In the genomic region with DNA sequence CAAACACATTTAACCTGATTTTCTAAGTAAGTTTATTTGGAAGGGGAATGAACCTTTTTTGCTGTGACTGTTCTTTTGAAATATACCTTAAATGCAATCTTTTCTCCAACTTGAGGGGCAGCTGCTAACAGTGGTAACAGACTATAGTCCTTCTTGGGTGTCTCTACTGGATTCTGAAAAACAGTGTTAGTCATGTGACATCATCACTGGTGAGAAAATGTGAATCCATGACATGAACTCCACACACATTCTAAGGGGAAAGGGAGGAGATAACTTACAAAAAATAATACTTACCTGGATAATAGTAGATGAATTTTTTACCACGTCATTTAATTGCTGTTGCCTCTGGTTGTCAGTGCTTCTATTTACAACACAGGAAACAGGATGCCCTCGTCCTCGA, we compare ENCODE assay signal across 18 cellular contexts.
"Had no signal": no experiment of that assay in that cellular context is flagged by ENCODE, and none has a peak within 500 bp of the region (broad histone marks: within the 10 kb centered on the region; RNA-seq: fewer than 3 reads in every experiment).

No MANE protein-coding gene starts in this region.

- H3K4me1 ChIP-seq: parathyroid adenoma, transverse colon had no signal

- H3K27me3 Mint-ChIP-seq: activated CD4-positive, alpha-beta T cell treated with anti-CD3 and anti-CD28 coated beads, Interleukin-2, amount 10 ng/mL, durations not matched to agents 24 days and 14 days; memory B cell had no signal

- H3K4me3 Mint-ChIP-seq: activated CD4-positive, alpha-beta T cell treated with anti-CD3 and anti-CD28 coated beads, Interleukin-2, amount 10 ng/mL, durations not matched to agents 24 days and 14 days; activated T-cell treated with anti-CD3 and anti-CD28 coated beads, Interleukin-2, amount 50 U/mL, for 72 hours; memory B cell; stimulated activated effector memory CD8-positive, alpha-beta T cell treated with anti-CD3 and anti-CD28 coated beads, Interleukin-12 subunit alpha, Interleukin-12 subunit beta, amount 100 ng/mL, for 72 hours; T-helper 1 cell treated with Interleukin-12 subunit alpha and Interleukin-12 subunit beta and Interleukin-4 antibody, amounts not matched to agents 30 μg/mL and 1 μg/mL, for 36 hours had no signal

- H3K27me3 ChIP-seq: heart right ventricle, transverse colon had no signal

- H3K27ac ChIP-seq: coronary artery, heart right ventricle, parathyroid adenoma, transverse colon had no signal

- H3K4me3 ChIP-seq: coronary artery, heart right ventricle, transverse colon had no signal

- H3K9me3 Mint-ChIP-seq: activated CD4-positive, alpha-beta T cell treated with anti-CD3 and anti-CD28 coated beads, Interleukin-2, amount 10 ng/mL, durations not matched to agents 24 days and 14 days; activated T-cell treated with anti-CD3 and anti-CD28 coated beads, Interleukin-2, amount 50 U/mL, for 72 hours; memory B cell; stimulated activated effector memory CD8-positive, alpha-beta T cell treated with anti-CD3 and anti-CD28 coated beads, Interleukin-12 subunit alpha, Interleukin-12 subunit beta, amount 100 ng/mL, for 72 hours; T-helper 1 cell treated with Interleukin-12 subunit alpha and Interleukin-12 subunit beta and Interleukin-4 antibody, amounts not matched to agents 30 μg/mL and 1 μg/mL, for 36 hours had no signal

- H3K4me1 Mint-ChIP-seq: memory B cell; stimulated activated effector memory CD8-positive, alpha-beta T cell treated with anti-CD3 and anti-CD28 coated beads, Interleukin-12 subunit alpha, Interleukin-12 subunit beta, amount 100 ng/mL, for 72 hours had no signal

- H3K27ac Mint-ChIP-seq: activated CD4-positive, alpha-beta T cell treated with anti-CD3 and anti-CD28 coated beads, Interleukin-2, amount 10 ng/mL, durations not matched to agents 24 days and 14 days; activated T-cell treated with anti-CD3 and anti-CD28 coated beads, Interleukin-2, amount 50 U/mL, for 72 hours; memory B cell; stimulated activated effector memory CD8-positive, alpha-beta T cell treated with anti-CD3 and anti-CD28 coated beads, Interleukin-12 subunit alpha, Interleukin-12 subunit beta, amount 100 ng/mL, for 72 hours; T-helper 1 cell treated with Interleukin-12 subunit alpha and Interleukin-12 subunit beta and Interleukin-4 antibody, amounts not matched to agents 30 μg/mL and 1 μg/mL, for 36 hours had no signal

- DNase-seq: activated CD4-positive, alpha-beta T cell treated with anti-CD3 and anti-CD28 coated beads, Interleukin-2, amount 10 ng/mL, durations not matched to agents 24 days and 14 days; activated CD8-positive, alpha-beta memory T cell treated with anti-CD3 and anti-CD28 coated beads, Interleukin-2, amount 50 U/mL, for 4 hours; activated gamma-delta T cell treated with Interleukin-2 at 50 U/mL for 16 hours; activated T-cell treated with anti-CD3 and anti-CD28 coated beads, Interleukin-2, amount 50 U/mL, for 72 hours; cerebellar nuclear complex; heart right ventricle; islet precursor cell; left cardiac atrium; nucleus accumbens; small intestine; stimulated activated CD4-positive, alpha-beta T cell treated with anti-CD3 and anti-CD28 coated beads, Interleukin-2, amount 100 ng/mL, for 24 hours; transverse colon had no signal

- ATAC-seq: activated T-cell treated with anti-CD3 and anti-CD28 coated beads, Interleukin-2, amount 50 U/mL, for 72 hours; heart right ventricle; left cardiac atrium; sciatic nerve; stimulated activated effector memory CD8-positive, alpha-beta T cell treated with anti-CD3 and anti-CD28 coated beads, Interleukin-12 subunit alpha, Interleukin-12 subunit beta, amount 100 ng/mL, for 72 hours had no signal

- H3K9me3 ChIP-seq: heart right ventricle, transverse colon had no signal
